ENCODE assay signal across 27 cellular contexts in the genomic region with DNA sequence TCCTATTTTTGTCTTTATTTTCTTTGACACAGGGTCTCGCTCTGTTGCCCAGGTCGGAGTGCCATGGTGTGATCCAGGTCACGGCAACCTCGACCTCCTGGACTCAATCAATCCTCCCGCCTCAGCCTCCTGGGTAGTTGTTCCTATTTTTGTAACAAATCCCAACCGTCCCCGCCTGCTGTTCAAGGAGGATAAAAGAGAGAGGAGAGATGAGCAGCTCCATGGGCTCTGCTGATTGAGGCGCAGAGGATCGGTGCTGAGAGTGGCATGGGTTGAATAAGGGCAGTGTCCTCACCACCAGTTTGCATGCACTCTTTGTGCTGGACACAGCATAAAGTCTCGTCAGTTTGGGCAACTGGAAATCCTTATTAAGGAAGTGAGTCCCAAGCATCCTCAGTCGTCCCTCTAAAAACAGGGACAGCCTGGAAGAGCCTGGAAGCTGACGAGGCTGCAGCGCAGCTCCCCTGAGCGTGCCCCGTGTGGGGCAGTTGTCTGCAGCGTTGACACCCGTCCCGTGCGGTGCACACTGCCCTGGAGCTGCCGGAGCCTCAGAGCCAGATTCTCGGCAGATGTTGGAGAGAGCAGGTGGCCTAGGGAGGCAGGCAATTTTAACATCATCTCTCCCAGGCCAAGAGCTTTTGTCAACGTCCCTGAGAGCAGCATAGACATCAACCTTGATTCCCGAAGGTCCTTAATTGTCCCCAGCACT.
"Had no signal": no experiment of that assay in that cellular context is flagged by ENCODE, and none has a peak within 500 bp of the region (broad histone marks: within the 10 kb centered on the region; RNA-seq: fewer than 3 reads in every experiment).

No MANE protein-coding gene starts in this region.

- H3K9me3 ChIP-seq: gastroesophageal sphincter, sigmoid colon, thyroid gland had no signal

- H3K4me3 Mint-ChIP-seq: endodermal cell; memory B cell; natural killer cell; neural progenitor cell; stimulated activated effector memory CD8-positive, alpha-beta T cell treated with anti-CD3 and anti-CD28 coated beads, Interleukin-12 subunit alpha, Interleukin-12 subunit beta, amount 100 ng/mL, for 72 hours had no signal

- H3K36me3 ChIP-seq: gastroesophageal sphincter, heart left ventricle, neural progenitor cell, ovary, sigmoid colon, thyroid gland had no signal

- H3K36me3 Mint-ChIP-seq: memory B cell; natural killer cell; neural progenitor cell; stimulated activated effector memory CD8-positive, alpha-beta T cell treated with anti-CD3 and anti-CD28 coated beads, Interleukin-12 subunit alpha, Interleukin-12 subunit beta, amount 100 ng/mL, for 72 hours had no signal

- H3K27me3 ChIP-seq: foreskin keratinocyte, heart left ventricle, hepatocyte, neural progenitor cell, ovary, sigmoid colon, thyroid gland had no signal

- H3K9ac ChIP-seq: neural progenitor cell had no signal

- H3K27ac ChIP-seq: dorsolateral prefrontal cortex, epithelial cell of prostate, foreskin keratinocyte, gastroesophageal sphincter, heart left ventricle, hepatocyte, neural progenitor cell, ovary, sigmoid colon, thyroid gland had no signal

- H3K9me3 Mint-ChIP-seq: endodermal cell; natural killer cell; neural progenitor cell; stimulated activated effector memory CD8-positive, alpha-beta T cell treated with anti-CD3 and anti-CD28 coated beads, Interleukin-12 subunit alpha, Interleukin-12 subunit beta, amount 100 ng/mL, for 72 hours had no signal

- FAIRE-seq: colon had no signal

- H3K4me1 ChIP-seq: foreskin keratinocyte, gastroesophageal sphincter, heart left ventricle, neural progenitor cell, sigmoid colon, thyroid gland had no signal

- H3K27ac Mint-ChIP-seq: endodermal cell; memory B cell; natural killer cell; stimulated activated effector memory CD8-positive, alpha-beta T cell treated with anti-CD3 and anti-CD28 coated beads, Interleukin-12 subunit alpha, Interleukin-12 subunit beta, amount 100 ng/mL, for 72 hours had no signal

- H3K4me3 ChIP-seq: dorsolateral prefrontal cortex, gastroesophageal sphincter, heart left ventricle, hepatocyte, lung, neural progenitor cell, ovary, sigmoid colon, thyroid gland had no signal

- DNase-seq: central memory CD4-positive, alpha-beta T cell; dorsolateral prefrontal cortex; effector CD4-positive, alpha-beta T cell; endodermal cell; foreskin keratinocyte; heart left ventricle; kidney glomerular epithelial cell; left colon; natural killer cell; nucleus accumbens; ovary; posterior cingulate gyrus; sigmoid colon; stimulated activated CD4-positive, alpha-beta T cell treated with anti-CD3 and anti-CD28 coated beads, Interleukin-2, amount 100 ng/mL, for 24 hours; stimulated activated CD4-positive, alpha-beta T cell treated with anti-CD3 and anti-CD28 coated beads, Interleukin-4, amount 100 ng/mL, for 24 hours; stimulated activated naive CD4-positive, alpha-beta T cell treated with Interleukin-2 at 50 U/mL for 16 hours; thyroid gland; trophoblast cell had no signal

- ATAC-seq: esophagus mucosa; foreskin keratinocyte; gastroesophageal sphincter; heart left ventricle; left colon; natural killer cell; stimulated activated effector memory CD8-positive, alpha-beta T cell treated with anti-CD3 and anti-CD28 coated beads, Interleukin-12 subunit alpha, Interleukin-12 subunit beta, amount 100 ng/mL, for 72 hours had no signal

- H3K4me1 Mint-ChIP-seq: endodermal cell; natural killer cell; neural progenitor cell; stimulated activated effector memory CD8-positive, alpha-beta T cell treated with anti-CD3 and anti-CD28 coated beads, Interleukin-12 subunit alpha, Interleukin-12 subunit beta, amount 100 ng/mL, for 72 hours had no signal
